ENCODE assay signal across 1 cellular context in the genomic region with DNA sequence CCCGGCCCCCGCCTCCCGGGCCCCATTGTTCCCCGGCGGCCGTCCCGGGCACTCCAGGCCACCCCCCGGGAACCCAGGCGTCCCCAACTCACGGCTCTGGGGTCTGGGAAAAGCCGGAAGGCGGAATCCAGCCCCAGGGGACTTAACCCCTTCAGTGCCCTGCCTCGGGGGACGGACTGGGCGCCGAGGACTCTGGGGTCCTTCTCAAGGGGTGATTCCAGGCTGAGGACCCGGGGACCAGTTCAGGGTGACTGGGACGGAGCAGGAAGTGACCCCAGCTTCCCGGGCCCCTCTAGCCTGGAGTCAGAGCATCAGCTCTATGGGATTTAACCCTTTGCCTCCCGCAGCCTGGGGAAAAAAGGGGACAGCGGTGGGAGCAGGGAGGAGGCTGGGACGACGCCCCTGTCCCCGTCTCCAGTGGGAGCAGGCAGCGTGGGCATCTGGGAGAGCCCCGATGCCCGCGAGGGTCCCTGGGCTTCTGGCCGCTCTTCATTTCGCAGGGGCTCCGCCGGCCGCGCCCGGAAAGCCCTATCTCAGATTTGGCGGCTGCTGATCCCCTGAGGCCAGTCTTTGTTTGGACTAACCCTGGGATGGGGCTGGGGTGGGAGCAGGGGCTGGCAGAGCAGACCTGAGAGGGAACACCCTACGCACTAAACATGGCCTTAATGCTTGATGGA.
TF ChIP-seq lines count a peak whose summit lies in the region.

Gene ZNF629, minus strand, starts transcription at position 270 of the 677 bp plus-strand sequence. CDS start 2,723 bp downstream, outside the sequence.

TF ChIP-seq in HepG2, 621 proteins besides CTCF, POLR2A, EP300 and RAD21 (continued from another document and continues in another):
- TF ChIP-seq ZBTB40 (IDR thresholded peaks at IDR 0.05) (no peak; the same call in 1 of the 2 replicates), ZBTB40 (CRISPR knock-in tag; IDR thresholded peaks at IDR 0.05) (peak; percentile 85; the same call in 1 of the 2 replicates), DNMT3B (CRISPR knock-in tag; conservative IDR thresholded peaks at IDR 0.05) (peak; percentile 93), RAD51 (IDR thresholded peaks at IDR 0.05; ENCODE audit: borderline replicate concordance) (no peak), ZNF747 (CRISPR knock-in tag; IDR thresholded peaks at IDR 0.05; ENCODE audit: borderline replicate concordance) (peak; percentile 71), KDM5B (CRISPR knock-in tag; IDR thresholded peaks at IDR 0.05; ENCODE audit: borderline replicate concordance) (peak; percentile 53; the same call in 1 of the 2 replicates), MAZ (IDR thresholded peaks at IDR 0.05; ENCODE audit: borderline replicate concordance, low read depth, low read length) (peak; percentile 84), MAZ (CRISPR knock-in tag; IDR thresholded peaks at IDR 0.05; ENCODE audit: low read depth) (peak; percentile 88), IRF2 (CRISPR knock-in tag; IDR thresholded peaks at IDR 0.05) (peak; percentile 65), MED13 (CRISPR knock-in tag; IDR thresholded peaks at IDR 0.05) (peak; percentile 79), MAF1 (CRISPR knock-in tag; IDR thresholded peaks at IDR 0.05; ENCODE audit: borderline replicate concordance) (no peak; the same call in 1 of the 2 replicates), ZNF780A (CRISPR knock-in tag; IDR thresholded peaks at IDR 0.05) (peak; percentile 90), FIP1L1 (IDR thresholded peaks at IDR 0.05; ENCODE audit: borderline replicate concordance, insufficient read depth, low read depth, low read length) (peak; percentile 56; the same call in 1 of the 2 replicates), MTA3 (CRISPR knock-in tag; IDR thresholded peaks at IDR 0.05) (no peak), SMARCC2 (IDR thresholded peaks at IDR 0.05) (no peak), FOXO1 (CRISPR knock-in tag; IDR thresholded peaks at IDR 0.05) (0 out of 2 replicates have a peak, but pooled peaks have one; percentile 10), RFX3 (CRISPR knock-in tag; IDR thresholded peaks at IDR 0.05) (no peak), ZNF3 (CRISPR knock-in tag; IDR thresholded peaks at IDR 0.05) (peak; percentile 18; the same call in 1 of the 2 replicates), SRSF4 (IDR thresholded peaks at IDR 0.05; ENCODE audit: low read depth, low read length, poor library complexity, severe bottlenecking) (no peak), NKX3-1 (CRISPR knock-in tag; IDR thresholded peaks at IDR 0.05) (0 out of 2 replicates have a peak, but pooled peaks have one; percentile 47), KDM2A (CRISPR knock-in tag; IDR thresholded peaks at IDR 0.05; ENCODE audit: borderline replicate concordance, low read depth) (peak; percentile 91), MXD3 (CRISPR knock-in tag; IDR thresholded peaks at IDR 0.05) (peak; percentile 77), YEATS4 (CRISPR knock-in tag; IDR thresholded peaks at IDR 0.05; ENCODE audit: borderline replicate concordance) (peak; percentile 64; the same call in 1 of the 2 replicates), PHB2 (IDR thresholded peaks at IDR 0.05; ENCODE audit: partially characterized antibody) (no peak), RORA (CRISPR knock-in tag; IDR thresholded peaks at IDR 0.05) (no peak), ZNF24 (IDR thresholded peaks at IDR 0.05) (peak; percentile 14; the same call in 1 of the 2 replicates), ZNF577 (CRISPR knock-in tag; IDR thresholded peaks at IDR 0.05; ENCODE audit: borderline replicate concordance, low read depth) (no peak), FOXP1 (IDR thresholded peaks at IDR 0.05) (no peak), FOXP1 (CRISPR knock-in tag; IDR thresholded peaks at IDR 0.05) (no peak; the same call in 1 of the 2 replicates), ZSCAN5A (CRISPR knock-in tag; IDR thresholded peaks at IDR 0.05; ENCODE audit: borderline replicate concordance) (no peak), ZNF383 (CRISPR knock-in tag; IDR thresholded peaks at IDR 0.05; ENCODE audit: borderline replicate concordance) (no peak), TBP (CRISPR knock-in tag; IDR thresholded peaks at IDR 0.05) (no peak), ZSCAN30 (CRISPR knock-in tag; IDR thresholded peaks at IDR 0.05) (peak; percentile 75; the same call in 1 of the 2 replicates), ATAD3A (CRISPR knock-in tag; IDR thresholded peaks at IDR 0.05) (no peak), ZNF335 (CRISPR knock-in tag; IDR thresholded peaks at IDR 0.05) (peak; percentile 88)
- TF ChIP-seq, protein P1, sequence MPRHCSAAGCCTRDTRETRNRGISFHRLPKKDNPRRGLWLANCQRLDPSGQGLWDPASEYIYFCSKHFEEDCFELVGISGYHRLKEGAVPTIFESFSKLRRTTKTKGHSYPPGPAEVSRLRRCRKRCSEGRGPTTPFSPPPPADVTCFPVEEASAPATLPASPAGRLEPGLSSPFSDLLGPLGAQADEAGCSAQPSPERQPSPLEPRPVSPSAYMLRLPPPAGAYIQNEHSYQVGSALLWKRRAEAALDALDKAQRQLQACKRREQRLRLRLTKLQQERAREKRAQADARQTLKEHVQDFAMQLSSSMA (CRISPR knock-in tag; IDR thresholded peaks at IDR 0.05), result no peak; the same call in 1 of the 2 replicates
- TF ChIP-seq, protein P2, sequence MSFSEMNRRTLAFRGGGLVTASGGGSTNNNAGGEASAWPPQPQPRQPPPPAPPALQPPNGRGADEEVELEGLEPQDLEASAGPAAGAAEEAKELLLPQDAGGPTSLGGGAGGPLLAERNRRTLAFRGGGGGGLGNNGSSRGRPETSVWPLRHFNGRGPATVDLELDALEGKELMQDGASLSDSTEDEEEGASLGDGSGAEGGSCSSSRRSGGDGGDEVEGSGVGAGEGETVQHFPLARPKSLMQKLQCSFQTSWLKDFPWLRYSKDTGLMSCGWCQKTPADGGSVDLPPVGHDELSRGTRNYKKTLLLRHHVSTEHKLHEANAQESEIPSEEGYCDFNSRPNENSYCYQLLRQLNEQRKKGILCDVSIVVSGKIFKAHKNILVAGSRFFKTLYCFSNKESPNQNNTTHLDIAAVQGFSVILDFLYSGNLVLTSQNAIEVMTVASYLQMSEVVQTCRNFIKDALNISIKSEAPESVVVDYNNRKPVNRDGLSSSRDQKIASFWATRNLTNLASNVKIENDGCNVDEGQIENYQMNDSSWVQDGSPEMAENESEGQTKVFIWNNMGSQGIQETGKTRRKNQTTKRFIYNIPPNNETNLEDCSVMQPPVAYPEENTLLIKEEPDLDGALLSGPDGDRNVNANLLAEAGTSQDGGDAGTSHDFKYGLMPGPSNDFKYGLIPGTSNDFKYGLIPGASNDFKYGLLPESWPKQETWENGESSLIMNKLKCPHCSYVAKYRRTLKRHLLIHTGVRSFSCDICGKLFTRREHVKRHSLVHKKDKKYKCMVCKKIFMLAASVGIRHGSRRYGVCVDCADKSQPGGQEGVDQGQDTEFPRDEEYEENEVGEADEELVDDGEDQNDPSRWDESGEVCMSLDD (CRISPR knock-in tag; IDR thresholded peaks at IDR 0.05; ENCODE audit: borderline replicate concordance), result peak; percentile 89; the same call in 1 of the 2 replicates
- TF ChIP-seq, protein P3, sequence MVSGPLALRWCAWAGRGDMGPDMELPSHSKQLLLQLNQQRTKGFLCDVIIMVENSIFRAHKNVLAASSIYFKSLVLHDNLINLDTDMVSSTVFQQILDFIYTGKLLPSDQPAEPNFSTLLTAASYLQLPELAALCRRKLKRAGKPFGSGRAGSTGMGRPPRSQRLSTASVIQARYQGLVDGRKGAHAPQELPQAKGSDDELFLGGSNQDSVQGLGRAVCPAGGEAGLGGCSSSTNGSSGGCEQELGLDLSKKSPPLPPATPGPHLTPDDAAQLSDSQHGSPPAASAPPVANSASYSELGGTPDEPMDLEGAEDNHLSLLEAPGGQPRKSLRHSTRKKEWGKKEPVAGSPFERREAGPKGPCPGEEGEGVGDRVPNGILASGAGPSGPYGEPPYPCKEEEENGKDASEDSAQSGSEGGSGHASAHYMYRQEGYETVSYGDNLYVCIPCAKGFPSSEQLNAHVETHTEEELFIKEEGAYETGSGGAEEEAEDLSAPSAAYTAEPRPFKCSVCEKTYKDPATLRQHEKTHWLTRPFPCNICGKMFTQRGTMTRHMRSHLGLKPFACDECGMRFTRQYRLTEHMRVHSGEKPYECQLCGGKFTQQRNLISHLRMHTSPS (CRISPR knock-in tag; IDR thresholded peaks at IDR 0.05; ENCODE audit: low read depth), result no peak
- TF ChIP-seq, protein P4, sequence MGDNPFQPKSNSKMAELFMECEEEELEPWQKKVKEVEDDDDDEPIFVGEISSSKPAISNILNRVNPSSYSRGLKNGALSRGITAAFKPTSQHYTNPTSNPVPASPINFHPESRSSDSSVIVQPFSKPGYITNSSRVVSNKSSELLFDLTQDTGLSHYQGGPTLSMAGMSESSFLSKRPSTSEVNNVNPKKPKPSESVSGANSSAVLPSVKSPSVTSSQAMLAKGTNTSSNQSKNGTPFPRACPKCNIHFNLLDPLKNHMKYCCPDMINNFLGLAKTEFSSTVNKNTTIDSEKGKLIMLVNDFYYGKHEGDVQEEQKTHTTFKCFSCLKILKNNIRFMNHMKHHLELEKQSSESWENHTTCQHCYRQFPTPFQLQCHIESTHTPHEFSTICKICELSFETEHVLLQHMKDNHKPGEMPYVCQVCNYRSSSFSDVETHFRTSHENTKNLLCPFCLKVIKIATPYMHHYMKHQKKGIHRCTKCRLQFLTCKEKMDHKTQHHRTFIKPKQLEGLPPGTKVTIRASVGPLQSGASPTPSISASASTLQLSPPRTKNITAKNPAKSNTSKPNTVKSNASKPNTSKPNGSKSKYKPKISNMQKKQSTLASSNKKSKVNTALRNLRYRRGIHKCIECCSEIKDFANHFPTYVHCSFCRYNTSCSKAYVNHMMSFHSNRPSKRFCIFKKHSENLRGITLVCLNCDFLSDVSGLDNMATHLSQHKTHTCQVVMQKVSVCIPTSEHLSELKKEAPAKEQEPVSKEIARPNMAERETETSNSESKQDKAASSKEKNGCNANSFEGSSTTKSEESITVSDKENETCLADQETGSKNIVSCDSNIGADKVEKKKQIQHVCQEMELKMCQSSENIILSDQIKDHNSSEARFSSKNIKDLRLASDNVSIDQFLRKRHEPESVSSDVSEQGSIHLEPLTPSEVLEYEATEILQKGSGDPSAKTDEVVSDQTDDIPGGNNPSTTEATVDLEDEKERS (CRISPR knock-in tag; IDR thresholded peaks at IDR 0.05), result peak; percentile 65; the same call in 1 of the 2 replicates
